ENCODE assay signal across 19 cellular contexts in the genomic region with DNA sequence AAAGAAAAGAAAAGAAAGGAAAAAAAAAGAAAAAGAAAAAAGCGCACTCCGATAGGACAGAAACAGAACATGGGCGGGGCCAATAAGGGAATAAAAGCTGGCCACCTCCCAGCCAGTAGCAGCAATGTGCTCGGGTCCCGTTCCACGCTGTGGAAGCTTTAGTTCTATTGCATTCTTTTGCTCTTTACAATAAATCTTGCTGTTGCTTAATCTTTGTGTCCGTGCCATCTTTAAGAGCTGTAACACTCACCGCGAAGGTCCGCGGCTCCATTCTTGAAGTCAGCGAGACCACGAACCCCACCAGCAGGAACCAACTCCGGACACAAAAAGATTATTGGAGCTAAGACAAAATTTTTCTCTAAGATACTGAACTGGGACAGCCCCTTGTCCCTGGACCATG. TPM values are rescaled to one million over a fixed set of nuclear protein-coding genes. Genes with fewer than 3 reads are reported as not detected.
DNase-seq lines count a peak whose midpoint lies in the region; ATAC-seq and TF ChIP-seq lines count a peak whose summit lies in the region.
"Had no signal": no experiment of that assay in that cellular context is flagged by ENCODE, and none has a peak within 500 bp of the region (broad histone marks: within the 10 kb centered on the region; RNA-seq: fewer than 3 reads in every experiment).

No MANE protein-coding gene starts in this region.

- no peak overlapping the region for H3K9ac ChIP-seq in BLaER1
- H3K9ac ChIP-seq in colonic mucosa (ENCODE audit: low read depth in 2 of 2, low read length in 2 of 2): no peak overlapping the region

- H3K9me3 ChIP-seq in BLaER1: no peaks in the 10 kb centered on the region
- H3K9me3 ChIP-seq in KOPT-K1 (ENCODE audit: insufficient read depth, low read length, poor library complexity, severe bottlenecking): no peaks in the 10 kb centered on the region
- H3K9me3 ChIP-seq in colonic mucosa: no peaks in the 10 kb centered on the region
- no peaks in the 10 kb centered on the region for H3K9me3 ChIP-seq in hepatocyte (ENCODE audit: low read depth)
- H3K9me3 ChIP-seq: SJCRH30 had no signal

- no peak for TF ChIP-seq CTCF in colonic mucosa (IDR thresholded peaks at IDR 0.05)
- no peak for TF ChIP-seq CTCF in hepatocyte (IDR thresholded peaks at IDR 0.05; ENCODE audit: poor library complexity)

- ATAC-seq in GM18909 (IDR thresholded peaks at IDR 0.05; ENCODE audit: poor library complexity, unreplicated experiment): no peak

- H3K4me3 ChIP-seq in BLaER1: no peak overlapping the region
- H3K4me3 ChIP-seq in colonic mucosa: no peak overlapping the region
- no peak overlapping the region for H3K4me3 ChIP-seq in hepatocyte
- H3K4me3 ChIP-seq: SJCRH30 had no signal

- intact Hi-C loops in colonic mucosa (cut with DNase I): loop anchor here (10.0 kb wide), 1 partner anchor 66 kb away; no protein-coding TSS in a partner anchor

- no peak overlapping the region for H2AFZ ChIP-seq in hepatocyte

- H3K36me3 ChIP-seq in BLaER1 (no peaks in the 10 kb centered on the region), KOPT-K1 (ENCODE audit: insufficient read depth, low read length) (no peaks in the 10 kb centered on the region), colonic mucosa (no peaks in the 10 kb centered on the region), hepatocyte (replicated peaks; ENCODE audit: insufficient read depth, low read depth) (no peaks in the 10 kb centered on the region)
- H3K36me3 ChIP-seq: SJCRH30 had no signal

- peak; percentile 41 for DNase-seq in NOMO-1 treated with dmso at 0.1 percent for 144 hours (lab: John Stamatoyannopoulos, UW; ENCODE audit: unreplicated experiment)
- DNase-seq in amniotic epithelial cell (ENCODE audit: low read depth): peak; percentile 57
- DNase-seq in colonic mucosa: no peak
- DNase-seq in hepatocyte (ENCODE audit: low spot score): no peak
- no peak for DNase-seq in NCI-H1105 (lab: John Stamatoyannopoulos, UW)
- DNase-seq: AML-193, H7, MM.1S, NCI-H1417, NCI-H1694 treated with DMSO at 0.1 percent for 48 hours, NCI-H446, NCI-H526 treated with DMSO at 0.1 percent for 48 hours, SJCRH30 had no signal

- no peaks in the 10 kb centered on the region for H3K79me2 ChIP-seq in hepatocyte

- H3K4me2 ChIP-seq in BLaER1 (peak overlapping the region; percentile 97), hepatocyte (no peak overlapping the region)

- H3K27ac ChIP-seq in BLaER1 (peak overlapping the region; percentile 57), KOPT-K1 (ENCODE audit: low read depth, low read length, poor library complexity, severe bottlenecking) (peak overlapping the region; percentile 91), colonic mucosa (no peak overlapping the region), hepatocyte (no peak overlapping the region)
- H3K27ac ChIP-seq: SJCRH30 had no signal

- H4K20me1 ChIP-seq in BLaER1 (peaks cover 9% of the 10 kb centered on the region; the same call in 1 of the 2 replicates), hepatocyte (ENCODE audit: insufficient read depth, poor library complexity, severe bottlenecking) (no peaks in the 10 kb centered on the region)

- whole genome bisulfite sequencing in hepatocyte (ENCODE audit: low lambda C conversion rate, missing lambda C conversion rate): 94% methylated on average over 12 of the region's 14 CpGs

- peaks cover 25% of the 10 kb centered on the region for H3K27me3 ChIP-seq in BLaER1
- no peaks in the 10 kb centered on the region for H3K27me3 ChIP-seq in colonic mucosa
- H3K27me3 ChIP-seq in hepatocyte: peaks cover 13% of the 10 kb centered on the region

- peaks cover 99% of the 10 kb centered on the region for H3K4me1 ChIP-seq in BLaER1
- peaks cover 2% of the 10 kb centered on the region for H3K4me1 ChIP-seq in colonic mucosa
- no peaks in the 10 kb centered on the region for H3K4me1 ChIP-seq in hepatocyte (ENCODE audit: insufficient read depth)
- H3K4me1 ChIP-seq: SJCRH30 had no signal

- H3K9me2 ChIP-seq in hepatocyte (replicated peaks; ENCODE audit: insufficient read depth): no peaks in the 10 kb centered on the region

RNA-seq across cellular contexts. Expression of a gene that starts 3.1 kb away (rescaled TPM):
- total RNA-seq in colonic mucosa: not detected
- not detected in 2 replicates for total RNA-seq in hepatocyte
- not detected in 2 replicates for polyA plus RNA-seq in hepatocyte
- total RNA-seq: A172, H7, LHCN-M2, SJCRH30 had no signal
- polyA plus RNA-seq: AG04450 had no signal

RNA-seq across cellular contexts. Expression of a gene that starts 17.7 kb away (rescaled TPM):
- total RNA-seq in colonic mucosa (1 to 10 TPM in 1 of 2 donors, under 1 TPM in 1; 0.54 to 4.4 TPM), hepatocyte (4.1 and 8.6 TPM in 2 replicates)
- polyA plus RNA-seq in hepatocyte: 3.9 and 4.1 TPM in 2 replicates

RNA-seq across cellular contexts. Expression of a gene that starts 28.4 kb away (rescaled TPM):
- total RNA-seq in colonic mucosa (1 to 10 TPM; 5.9 to 8.8 TPM), hepatocyte (1.9 and 2.2 TPM in 2 replicates)
- 4.2 and 6.3 TPM in 2 replicates for polyA plus RNA-seq in hepatocyte

RNA-seq across cellular contexts. Expression of a gene that starts 31.0 kb away (rescaled TPM):
- total RNA-seq in colonic mucosa (1,000 to 10,000 TPM; 1,557 to 1,567 TPM), hepatocyte (1,924 and 2,459 TPM in 2 replicates)
- 806 and 874 TPM in 2 replicates for polyA plus RNA-seq in hepatocyte

RNA-seq across cellular contexts. Expression of a gene that starts 56.6 kb away (rescaled TPM):
- under 1 TPM; 0.11 to 0.15 TPM for total RNA-seq in colonic mucosa
- not detected in 2 replicates for total RNA-seq in hepatocyte
- polyA plus RNA-seq in hepatocyte: 0.06 and 0.31 TPM in 2 replicates
- total RNA-seq: A172, SJCRH30 had no signal
- polyA plus RNA-seq: AG04450 had no signal

Comparison
In these comparisons a context has a peak if more than half of its experiments do, and no peak if none do; other contexts are left out.
1. H3K27ac ChIP-seq: peak in BLaER1 (single experiment) and KOPT-K1 (single experiment); none in colonic mucosa (single experiment) and hepatocyte (single experiment).
2. DNase-seq: peak in NOMO-1 treated with dmso at 0.1 percent for 144 hours (single experiment) and amniotic epithelial cell (single experiment); none in colonic mucosa (single experiment), hepatocyte (single experiment) and NCI-H1105 (single experiment).